8 cellular contexts compared by ENCODE assay signal in the genomic region with DNA sequence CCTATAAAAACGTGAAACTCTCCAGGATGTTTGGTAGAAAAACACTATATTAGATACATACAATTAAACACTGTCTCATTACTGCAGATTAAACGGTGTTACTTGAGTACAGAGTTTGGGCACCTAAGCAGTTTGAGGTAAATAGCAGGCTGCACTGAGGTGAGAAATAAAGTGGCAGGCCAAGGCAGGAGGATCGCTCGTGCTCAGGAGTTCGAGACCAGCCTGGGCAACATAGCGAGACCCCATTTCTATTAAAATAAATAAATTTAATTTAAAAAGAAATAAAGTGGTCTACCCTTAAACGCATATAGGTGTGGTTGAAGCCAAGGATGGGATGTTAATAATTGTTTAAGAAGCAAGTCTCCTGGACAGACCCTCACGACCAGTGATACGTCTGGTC. TPM values are rescaled to one million over a fixed set of nuclear protein-coding genes. Genes with fewer than 3 reads are reported as not detected.
A peak's percentile ranks its signal among the peaks of the same experiment; 100 is the strongest.
DNase-seq lines count a peak whose midpoint lies in the region; ATAC-seq, FAIRE-seq and TF ChIP-seq lines count a peak whose summit lies in the region.

No MANE protein-coding gene starts in this region.

- intact Hi-C loops in CD4-positive, alpha-beta memory T cell (cut with micrococcal nuclease) = loop anchor here (5.0 kb wide), 1 partner anchor 149 kb away; a partner anchor contains a TSS

- no peak overlapping the region; the same call in 1 of the 2 replicates for H3K18ac ChIP-seq in H1 (ENCODE audit: extremely low read depth, low read length)

- no peak for TF ChIP-seq POLR2A in H1 (IDR thresholded peaks at IDR 0.05; ENCODE audit: control extremely low read depth in 1 of 2, low read depth in 2 of 2, low read length in 2 of 2)

- peaks cover 2 to 14% (median 5%) of the 10 kb centered on the region in 4 donors for H3K4me1 Mint-ChIP-seq in CD4-positive, alpha-beta memory T cell

- H3F3A ChIP-seq in neural cell (ENCODE audit: insufficient read depth, low read length, poor library complexity, severe bottlenecking) = peaks cover 4% of the 10 kb centered on the region

- no peak overlapping the region for H2BK12ac ChIP-seq in H1 (ENCODE audit: low read depth, low read length)

- no peak for DNase-seq in CD4-positive, alpha-beta memory T cell
- DNase-seq in NCI-H82 (lab: John Stamatoyannopoulos, UW) (peak; percentile 65), H1 (ENCODE audit: low read depth in 1 of 2, low spot score in 2 of 2) (no peak), GM13976 (ENCODE audit: low spot score) (no peak), NCI-H345 treated with DMSO at 0.1 percent for 48 hours (lab: John Stamatoyannopoulos, UW; ENCODE audit: unreplicated experiment) (no peak)

- H3K27me3 ChIP-seq in CD4-positive, alpha-beta memory T cell (ENCODE audit: insufficient read depth, low read length) = no peaks in the 10 kb centered on the region
- no peaks in the 10 kb centered on the region for H3K27me3 ChIP-seq in H1 (replicated peaks in 1 of 4; ENCODE audit: control insufficient read depth in 3 of 4, extremely low read depth in 1 of 4, insufficient read depth in 3 of 4, low read length in 3 of 4)
- H3K27me3 ChIP-seq in neural cell (ENCODE audit: insufficient read depth, low read depth, low read length) = no peaks in the 10 kb centered on the region

- no peak for ATAC-seq in GM21529 (IDR thresholded peaks at IDR 0.05; ENCODE audit: unreplicated experiment)
- no peak for ATAC-seq in GM21526 (IDR thresholded peaks at IDR 0.05; ENCODE audit: low FRiP score, unreplicated experiment)

- no peak overlapping the region for H3K4ac ChIP-seq in H1 (replicated peaks; ENCODE audit: insufficient read length, low read depth, low read length)

- H2AFZ ChIP-seq in H1 (ENCODE audit: low read length) (no peak overlapping the region), neural cell (ENCODE audit: low read depth, low read length) (no peak overlapping the region)

- peak overlapping the region; percentile 93; the same call in 1 of the 2 replicates for H2BK5ac ChIP-seq in H1 (ENCODE audit: low read depth, low read length)

- H3K79me1 ChIP-seq in H1 (ENCODE audit: low read depth, low read length) = no peaks in the 10 kb centered on the region; the same call in 1 of the 2 replicates

- H4K8ac ChIP-seq in H1 (ENCODE audit: extremely low read depth, insufficient read depth, low read length) = no peak overlapping the region; the same call in 1 of the 2 replicates

- peak overlapping the region; percentile 93 to 95 for H3K4me3 ChIP-seq in CD4-positive, alpha-beta memory T cell (ENCODE audit: low read length in 2 of 2)
- H3K4me3 ChIP-seq in H1 (ENCODE audit: extremely low read depth in 1 of 4, insufficient read depth in 2 of 4, low read depth in 3 of 4, low read length in 4 of 4) = peak overlapping the region; percentile 87 to 97 (median 95)
- peak overlapping the region; percentile 98 for H3K4me3 ChIP-seq in neural cell (ENCODE audit: low read length)

- no peak for FAIRE-seq in H1 (lab: Jason Lieb, UNC)

- TF ChIP-seq EP300 in H1 (IDR thresholded peaks at IDR 0.05; ENCODE audit: borderline replicate concordance in 1 of 2, low read depth in 2 of 2, low read length in 2 of 2) = no peak
- no peak for TF ChIP-seq EP300 in neural cell (conservative IDR thresholded peaks at IDR 0.05; ENCODE audit: poor library complexity, severe bottlenecking)

- CTCF ChIA-PET in CD4-positive, alpha-beta memory T cell (lab: Charles Lee; ENCODE audit: partially characterized antibody) = no interaction called here
- CTCF ChIA-PET in H1 (lab: Charles Lee; ENCODE audit: partially characterized antibody) = interaction anchor here (0.6 kb wide), 1 partner anchor 83 kb away, joined by 4 read pairs; no protein-coding TSS in a partner anchor

- H2BK15ac ChIP-seq in H1 (ENCODE audit: low read length) = no peak overlapping the region

- in situ Hi-C loops in GM13976 (cut with MboI; ENCODE audit: low sequenced_read_pairs, unreplicated experiment) = no loop called here

- peak overlapping the region; percentile 97 to 99 (median 98) for H3K4me3 Mint-ChIP-seq in CD4-positive, alpha-beta memory T cell

- no peak overlapping the region for H4K5ac ChIP-seq in H1 (ENCODE audit: insufficient read length, low read depth, low read length)

- H2BK20ac ChIP-seq in H1 (ENCODE audit: low read length) = no peak overlapping the region

- H3K9me2 ChIP-seq in neural cell (ENCODE audit: insufficient read depth, low read length) = no peaks in the 10 kb centered on the region

- TF ChIP-seq RAD21 in H1 (IDR thresholded peaks at IDR 0.05 in 1 of 2, conservative IDR thresholded peaks at IDR 0.05 in 1 of 2; ENCODE audit: low read depth in 2 of 2, low read length in 2 of 2) (no peak), neural cell (conservative IDR thresholded peaks at IDR 0.05) (no peak)

- H3K14ac ChIP-seq in H1 (ENCODE audit: insufficient read length) = no peak overlapping the region

- no peak overlapping the region for H2BK120ac ChIP-seq in H1 (replicated peaks; ENCODE audit: low read depth, low read length)

- H3K79me2 ChIP-seq in H1 (ENCODE audit: control insufficient read depth in 1 of 2, insufficient read depth in 2 of 2, low read length in 2 of 2) (peaks cover 25 to 38% of the 10 kb centered on the region in 2 experiments), neural cell (replicated peaks; ENCODE audit: insufficient read depth, low read length) (peaks cover 27% of the 10 kb centered on the region)

- H3K4me2 ChIP-seq in H1 (ENCODE audit: insufficient read depth in 1 of 2, low read depth in 2 of 2, low read length in 2 of 2) (peak overlapping the region; percentile 34 to 72), neural cell (ENCODE audit: low read length) (peak overlapping the region; percentile 56)

- H3K23ac ChIP-seq in H1 (ENCODE audit: insufficient read length) = no peak overlapping the region

- peak overlapping the region; percentile 88 for H3K27ac ChIP-seq in CD4-positive, alpha-beta memory T cell (ENCODE audit: low read depth, low read length)
- no peak overlapping the region for H3K27ac ChIP-seq in H1 (ENCODE audit: low read depth, low read length)
- peak overlapping the region; percentile 97 for H3K27ac ChIP-seq in neural cell (ENCODE audit: low read length)

- POLR2A ChIA-PET in CD4-positive, alpha-beta memory T cell (lab: Charles Lee; ENCODE audit: partially characterized antibody) = interaction anchor here (0.8 to 3.8 kb wide), 6 partner anchors 9 to 82 kb away, joined by 3 to 82 read pairs (median 7); a partner anchor contains a TSS
- POLR2A ChIA-PET in H1 (lab: Charles Lee; ENCODE audit: partially characterized antibody) = interaction anchor here (0.9 to 2.7 kb wide), 11 partner anchors 9 to 86 kb away, joined by 3 to 18 read pairs (median 4); a partner anchor contains a TSS

- peaks cover 6% of the 10 kb centered on the region for H3K4me1 ChIP-seq in CD4-positive, alpha-beta memory T cell (ENCODE audit: insufficient read depth, low read length)
- H3K4me1 ChIP-seq in H1 (replicated peaks in 1 of 4; ENCODE audit: control insufficient read depth in 3 of 4, insufficient read depth in 4 of 4, low read length in 3 of 4) = no peaks in the 10 kb centered on the region

- peaks cover 4 to 9% of the 10 kb centered on the region in 2 donors for H3K36me3 Mint-ChIP-seq in CD4-positive, alpha-beta memory T cell

- H3K9me3 Mint-ChIP-seq in CD4-positive, alpha-beta memory T cell = peaks cover 0 to 4% (median 0%) of the 10 kb centered on the region in 8 donors

- no peaks in the 10 kb centered on the region for H3K9me3 ChIP-seq in CD4-positive, alpha-beta memory T cell (ENCODE audit: control insufficient read depth in 1 of 2, low read length in 2 of 2)
- H3K9me3 ChIP-seq in H1 (ENCODE audit: insufficient read depth in 2 of 2, low read depth in 1 of 2, low read length in 1 of 2) = peaks cover 0 to 5% of the 10 kb centered on the region in 2 experiments; a peak in 1 of 4 replicates
- H3K9me3 ChIP-seq in neural cell (ENCODE audit: low read length) = no peaks in the 10 kb centered on the region

- H3K9ac ChIP-seq in H1 (replicated peaks in 1 of 4; ENCODE audit: extremely low read depth in 1 of 4, low read depth in 3 of 4, low read length in 3 of 4) (peak overlapping the region; percentile 96 to 99 (median 96); a peak in 6 of 7 replicates), neural cell (ENCODE audit: low read length) (peak overlapping the region; percentile 98)

- no peak overlapping the region for H2AK5ac ChIP-seq in H1 (ENCODE audit: low read depth, low read length)

- 39% methylated on average over 9 of the region's 9 CpGs; no CpG with 5 or more reads in 1 of the 2 experiments for WGBS in H1 (ENCODE audit: extremely low coverage in 1 of 2, insufficient coverage in 1 of 2, insufficient read length in 1 of 2, insufficient replicate concordance in 2 of 2, low coverage in 1 of 2, low lambda C conversion rate in 2 of 2, missing lambda C conversion rate in 1 of 2), 2 experiments

- peak overlapping the region; percentile 79 to 99 (median 98) for H3K27ac Mint-ChIP-seq in CD4-positive, alpha-beta memory T cell

- no peak for TF ChIP-seq CTCF in H1 (IDR thresholded peaks at IDR 0.05; ENCODE audit: control extremely low read depth in 1 of 3, insufficient read depth in 1 of 3, low read depth in 1 of 3, low read length in 3 of 3)
- TF ChIP-seq CTCF in neural cell (IDR thresholded peaks at IDR 0.05; ENCODE audit: poor library complexity, severe bottlenecking) = no peak
- TF ChIP-seq CTCF in GM13976 (IDR thresholded peaks at IDR 0.05; ENCODE audit: borderline replicate concordance, control extremely low read depth, extremely low read depth, insufficient read depth, missing control alignments) = no peak

- H3K27me3 Mint-ChIP-seq in CD4-positive, alpha-beta memory T cell = no peaks in the 10 kb centered on the region

- H3K56ac ChIP-seq in H1 (replicated peaks; ENCODE audit: insufficient read length, low read depth, low read length) = peak overlapping the region; percentile 92

- H3K36me3 ChIP-seq in CD4-positive, alpha-beta memory T cell (ENCODE audit: insufficient read depth, low read length) = no peaks in the 10 kb centered on the region
- H3K36me3 ChIP-seq in H1 (ENCODE audit: control insufficient read depth in 2 of 4, insufficient read depth in 4 of 4, low read length in 3 of 4) (peaks cover 0 to 8% (median 1%) of the 10 kb centered on the region in 4 experiments; a peak in 2 of 8 replicates), neural cell (ENCODE audit: insufficient read depth, low read length) (peaks cover 4% of the 10 kb centered on the region)

- H3K23me2 ChIP-seq in H1 (ENCODE audit: low read depth, low read length) = no peaks in the 10 kb centered on the region

- H4K20me1 ChIP-seq in H1 (replicated peaks in 1 of 2; ENCODE audit: control insufficient read depth in 1 of 2, insufficient read depth in 2 of 2, low read length in 2 of 2) = peaks cover 0 to 3% of the 10 kb centered on the region in 2 experiments
- H4K20me1 ChIP-seq in neural cell (ENCODE audit: insufficient read depth) = no peaks in the 10 kb centered on the region

- H4K91ac ChIP-seq in H1 (replicated peaks; ENCODE audit: insufficient read length, low read length) = peak overlapping the region; percentile 93

RNA-seq across cellular contexts. Expression of a gene that starts 1.2 kb away (rescaled TPM):
- 10 to 100 TPM; 81.0 to 82.2 TPM for total RNA-seq in CD4-positive, alpha-beta memory T cell
- polyA plus RNA-seq in CD4-positive, alpha-beta memory T cell = 10 to 100 TPM; 29.2 to 35.5 TPM
- 97.4 and 98.2 TPM in 2 replicates for total RNA-seq in H1 (2021; fragmentation: NEBNext Ultra II Directional; extraction: Animal tissue kit (Norgen Biotek cat#: 25700))
- polyA plus RNA-seq in H1 (2011; rRNA removed) (46.8 and 53.4 TPM in 2 replicates), neural cell (158 and 166 TPM in 2 replicates)
- polyA plus RNA-seq in H1 (2011; cell fraction: cytosol; rRNA removed) = 60.1 TPM
- polyA plus RNA-seq in H1 (2011; cell fraction: nucleus; rRNA removed) = 64.5 TPM
- polyA plus RNA-seq in H1 (2012, experiment 1 of 2) = 53.3 to 94.7 TPM (median 77.4 TPM) in 4 replicates
- polyA plus RNA-seq in H1 (2012, experiment 2 of 2) = 7.6 TPM
- polyA plus RNA-seq in H1 (2013, experiment 1 of 2) = 75.1 TPM
- 77.4 TPM for polyA plus RNA-seq in H1 (2013, experiment 2 of 2)
- 90.5 and 95.5 TPM in 2 replicates for polyA minus RNA-seq in H1 (2011; rRNA and poly(A)+ RNA removed)
- polyA minus RNA-seq in H1 (2011; cell fraction: cytosol; rRNA and poly(A)+ RNA removed) = 40.8 TPM
- 172 TPM for polyA minus RNA-seq in H1 (2011; cell fraction: nucleus; rRNA and poly(A)+ RNA removed)
- polyA minus RNA-seq in neural cell = 195 and 201 TPM in 2 replicates
